9 cellular contexts compared by ENCODE assay signal in genomic region chrX:373641-374471, GRCh38. TPM values are rescaled to one million over a fixed set of nuclear protein-coding genes. Genes with fewer than 3 reads are reported as not detected.
DNase-seq lines count a peak whose midpoint lies in the region; ATAC-seq and TF ChIP-seq lines count a peak whose summit lies in the region.
"Had no signal": no experiment of that assay in that cellular context is flagged by ENCODE, and none has a peak within 500 bp of the region (broad histone marks: within the 10 kb centered on the region; RNA-seq: fewer than 3 reads in every experiment).

No MANE protein-coding gene starts in this region.

- H3K9me3 ChIP-seq in CD4-positive, CD25-positive, alpha-beta regulatory T cell (ENCODE audit: control insufficient read depth in 2 of 2, low read length in 2 of 2) = no peaks in the 10 kb centered on the region
- H3K9me3 ChIP-seq in endodermal cell (ENCODE audit: control insufficient read depth, low read length) (no peaks in the 10 kb centered on the region), uterus (no peaks in the 10 kb centered on the region)

- peaks cover 0 to 2% (median 0%) of the 10 kb centered on the region in 7 donors for H3K9me3 Mint-ChIP-seq in CD4-positive, CD25-positive, alpha-beta regulatory T cell
- H3K9me3 Mint-ChIP-seq in endodermal cell (no peaks in the 10 kb centered on the region), natural killer cell (no peaks in the 10 kb centered on the region)

- H3K4me1 Mint-ChIP-seq in CD4-positive, CD25-positive, alpha-beta regulatory T cell = peaks cover 6 to 49% (median 18%) of the 10 kb centered on the region in 4 donors
- H3K4me1 Mint-ChIP-seq in endodermal cell (peaks cover 28% of the 10 kb centered on the region), natural killer cell (peaks cover 15 to 19% of the 10 kb centered on the region in 2 donors)

- H3K27me3 ChIP-seq in CD4-positive, CD25-positive, alpha-beta regulatory T cell (ENCODE audit: control insufficient read depth, insufficient read depth, low read length) = peaks cover 3% of the 10 kb centered on the region
- H3K27me3 ChIP-seq in endodermal cell (ENCODE audit: control insufficient read depth, insufficient read depth, low read length, poor library complexity, severe bottlenecking) (peaks cover 23% of the 10 kb centered on the region), uterus (no peaks in the 10 kb centered on the region)

- H3K4me1 ChIP-seq in CD4-positive, CD25-positive, alpha-beta regulatory T cell (ENCODE audit: control insufficient read depth, insufficient read depth, low read length, poor library complexity, severe bottlenecking) = peaks cover 19% of the 10 kb centered on the region
- H3K4me1 ChIP-seq in endodermal cell (ENCODE audit: control insufficient read depth, insufficient read depth, low read length) (peaks cover 2% of the 10 kb centered on the region), uterus (peaks cover 0 to 10% of the 10 kb centered on the region in 2 donors)

- no peak overlapping the region for H3K27ac Mint-ChIP-seq in CD4-positive, CD25-positive, alpha-beta regulatory T cell
- H3K27ac Mint-ChIP-seq in endodermal cell (no peak overlapping the region), natural killer cell (no peak overlapping the region)

- intact Hi-C loops in natural killer cell (cut with micrococcal nuclease) (no loop called here), uterus (cut with DNase I; ENCODE audit: low total_unique reads) (no loop called here)

- H3K4me3 Mint-ChIP-seq in CD4-positive, CD25-positive, alpha-beta regulatory T cell = peak overlapping the region in 3 of 4 donors; percentile 78 to 84 (median 79)
- H3K4me3 Mint-ChIP-seq in endodermal cell = peak overlapping the region; percentile 63
- peak overlapping the region; percentile 25 for H3K4me3 Mint-ChIP-seq in natural killer cell

- TF ChIP-seq POLR2A in uterus (IDR thresholded peaks at IDR 0.05) = no peak

- 1% methylated on average over 43 to 93 of the region's 93 CpGs for WGBS in endodermal cell (ENCODE audit: insufficient coverage in 1 of 2, insufficient read length in 1 of 2), 2 experiments

- peak; percentile 41 to 45 for ATAC-seq in CD4-positive, CD25-positive, alpha-beta regulatory T cell (ENCODE audit: low read depth in 2 of 2)
- ATAC-seq in SK-N-SH treated with all-trans-retinoic acid at 6 μM for 48 hours (peak; percentile 42), natural killer cell (peak in 1 of 3 donors; percentile 37), HG02981 (IDR thresholded peaks at IDR 0.05; ENCODE audit: unreplicated experiment) (no peak)

- H3K27me3 Mint-ChIP-seq in CD4-positive, CD25-positive, alpha-beta regulatory T cell = peaks cover 37% of the 10 kb centered on the region
- peaks cover 33% of the 10 kb centered on the region for H3K27me3 Mint-ChIP-seq in endodermal cell (ENCODE audit: insufficient read depth)
- peaks cover 31 to 34% of the 10 kb centered on the region in 2 donors for H3K27me3 Mint-ChIP-seq in natural killer cell (ENCODE audit: low read depth in 2 of 2)

- H3K27ac ChIP-seq in CD4-positive, CD25-positive, alpha-beta regulatory T cell (ENCODE audit: insufficient read depth, low read length, poor library complexity, severe bottlenecking) = no peak overlapping the region
- H3K27ac ChIP-seq in endodermal cell (ENCODE audit: low read depth, low read length) (no peak overlapping the region), uterus (no peak overlapping the region)
- H3K27ac ChIP-seq: epithelial cell of prostate had no signal

- peaks cover 7% of the 10 kb centered on the region for H3K36me3 Mint-ChIP-seq in CD4-positive, CD25-positive, alpha-beta regulatory T cell
- H3K36me3 Mint-ChIP-seq in endodermal cell (ENCODE audit: low read depth) (no peaks in the 10 kb centered on the region), natural killer cell (no peaks in the 10 kb centered on the region)

- peak overlapping the region; percentile 25 for H3K9ac ChIP-seq in endodermal cell (ENCODE audit: extremely low read depth, low read length, poor library complexity, severe bottlenecking)

- peak in 2 of 3 donors; percentile 28 to 33 for DNase-seq in CD4-positive, CD25-positive, alpha-beta regulatory T cell
- DNase-seq in endodermal cell (peak; percentile 85), natural killer cell (no peak), uterus (no peak), HCEC 1CT (no peak), SK-N-DZ (ENCODE audit: low spot score) (no peak)

- TF ChIP-seq CTCF in endodermal cell (conservative IDR thresholded peaks at IDR 0.05) (peak; percentile 18), natural killer cell (IDR thresholded peaks at IDR 0.05) (no peak), uterus (IDR thresholded peaks at IDR 0.05) (no peak)

- no peaks in the 10 kb centered on the region for H3K36me3 ChIP-seq in CD4-positive, CD25-positive, alpha-beta regulatory T cell (ENCODE audit: control insufficient read depth, insufficient read depth, low read length)
- H3K36me3 ChIP-seq in endodermal cell (ENCODE audit: control insufficient read depth, insufficient read depth, low read length) = no peaks in the 10 kb centered on the region
- H3K36me3 ChIP-seq in uterus = no peaks in the 10 kb centered on the region

- no peak overlapping the region for H3K4me3 ChIP-seq in CD4-positive, CD25-positive, alpha-beta regulatory T cell (ENCODE audit: low read depth, low read length)
- H3K4me3 ChIP-seq in endodermal cell (ENCODE audit: low read length) = peak overlapping the region; percentile 75
- H3K4me3 ChIP-seq in uterus = peak overlapping the region; percentile 25 to 38

TF ChIP-seq in SK-N-SH treated with all-trans-retinoic acid at 6 μM for 48 hours, 23 proteins besides CTCF, POLR2A, EP300 and RAD21 (continues in another document):
- TF ChIP-seq ZNF8 (CRISPR knock-in tag; IDR thresholded peaks at IDR 0.05) (no peak), CSRNP3 (CRISPR knock-in tag; IDR thresholded peaks at IDR 0.05) (no peak), TCF4 (CRISPR knock-in tag; IDR thresholded peaks at IDR 0.05; ENCODE audit: borderline replicate concordance) (no peak), ZC3H10 (CRISPR knock-in tag; IDR thresholded peaks at IDR 0.05) (no peak), ZFP3 (CRISPR knock-in tag; IDR thresholded peaks at IDR 0.05) (no peak), ZNF70 (CRISPR knock-in tag; IDR thresholded peaks at IDR 0.05) (no peak), OSR1 (CRISPR knock-in tag; IDR thresholded peaks at IDR 0.05) (no peak), GLIS3 (CRISPR knock-in tag; IDR thresholded peaks at IDR 0.05) (no peak), PATZ1 (CRISPR knock-in tag; IDR thresholded peaks at IDR 0.05; ENCODE audit: borderline replicate concordance) (no peak), CSDC2 (CRISPR knock-in tag; IDR thresholded peaks at IDR 0.05) (no peak), ARNTL (CRISPR knock-in tag; IDR thresholded peaks at IDR 0.05; ENCODE audit: borderline replicate concordance, low read depth) (no peak), ISL1 (CRISPR knock-in tag; IDR thresholded peaks at IDR 0.05) (no peak), BACH2 (CRISPR knock-in tag; IDR thresholded peaks at IDR 0.05; ENCODE audit: borderline replicate concordance) (no peak)

RNA-seq across cellular contexts. Expression of gene PPP2R3B, which starts 12.9 kb away (rescaled TPM):
- 23.5 TPM for total RNA-seq in CD4-positive, CD25-positive, alpha-beta regulatory T cell
- 1 to 10 TPM; 4.8 to 9.9 (median 7.0) TPM for polyA plus RNA-seq in CD4-positive, CD25-positive, alpha-beta regulatory T cell
- total RNA-seq in endodermal cell (10 to 100 TPM; 72.5 to 98.7 TPM), natural killer cell (10 to 100 TPM; 14.0 to 19.4 (median 14.6) TPM), uterus (10 to 100 TPM in 2 of 4 donors, 1 to 10 TPM in 2; 4.1 to 16.1 (median 9.4) TPM)
- 66.6 TPM for polyA plus RNA-seq in endodermal cell (2013, experiment 1 of 2)
- 66.5 TPM for polyA plus RNA-seq in endodermal cell (2013, experiment 2 of 2)
- polyA plus RNA-seq in SK-N-DZ (2014; cell fraction: cytosol; rRNA removed) = 32.1 and 33.6 TPM in 2 replicates
- 114 and 144 TPM in 2 replicates for polyA plus RNA-seq in SK-N-DZ (2014; cell fraction: nucleus; rRNA removed)

RNA-seq across cellular contexts. Expression of gene GTPBP6, which starts 55.3 kb away (rescaled TPM):
- 62.2 TPM for total RNA-seq in CD4-positive, CD25-positive, alpha-beta regulatory T cell
- 10 to 100 TPM; 29.7 to 42.8 (median 35.6) TPM for polyA plus RNA-seq in CD4-positive, CD25-positive, alpha-beta regulatory T cell
- total RNA-seq in endodermal cell (10 to 100 TPM; 58.8 to 61.0 TPM), natural killer cell (10 to 100 TPM; 46.9 to 62.8 (median 49.8) TPM), uterus (10 to 100 TPM; 26.2 to 65.3 (median 35.7) TPM)
- polyA plus RNA-seq in endodermal cell (2013, experiment 1 of 2) = 48.2 TPM
- polyA plus RNA-seq in endodermal cell (2013, experiment 2 of 2) = 45.2 TPM
- polyA plus RNA-seq in SK-N-DZ (2014; cell fraction: cytosol; rRNA removed) = 32.5 and 41.2 TPM in 2 replicates
- polyA plus RNA-seq in SK-N-DZ (2014; cell fraction: nucleus; rRNA removed) = 48.4 and 50.4 TPM in 2 replicates

Comparison
In these comparisons a context has a peak if more than half of its experiments do, and no peak if none do; other contexts are left out.
1. DNase-seq: peak in CD4-positive, CD25-positive, alpha-beta regulatory T cell (2 of 3) and endodermal cell (single experiment); none in natural killer cell (single experiment), uterus (0 of 2), HCEC 1CT (single experiment) and SK-N-DZ (single experiment).
2. H3K4me3 Mint-ChIP-seq: peak in every context shown above with its lines; median percentile 79 in CD4-positive, CD25-positive, alpha-beta regulatory T cell; 63 in endodermal cell; 25 in natural killer cell.